In genomic region chr12:57896437-57897201, GRCh38 we compare ENCODE assay signal across 8 cellular contexts. TPM values are rescaled to one million over a fixed set of nuclear protein-coding genes. Genes with fewer than 3 reads are reported as not detected.
DNase-seq lines count a peak whose midpoint lies in the region; TF ChIP-seq lines count a peak whose summit lies in the region.

No MANE protein-coding gene starts in this region.

- H3K4me2 ChIP-seq in OCI-LY1 (ENCODE audit: low read length) (peak overlapping the region; percentile 30; the same call in 1 of the 2 replicates), mammary epithelial cell (ENCODE audit: insufficient read depth, low read depth, low read length) (peak overlapping the region; percentile 97)

- H3K9me3 Mint-ChIP-seq in activated naive CD4-positive, alpha-beta T cell treated with anti-CD3 and anti-CD28 coated beads for 36 hours: no peaks in the 10 kb centered on the region

- in situ Hi-C loops in mammary epithelial cell (cut with MboI; ENCODE audit: low sequenced_read_pairs in 2 of 2): no loop called here

- H3K27ac Mint-ChIP-seq in activated naive CD4-positive, alpha-beta T cell treated with anti-CD3 and anti-CD28 coated beads for 36 hours: peak overlapping the region; percentile 20

- H3K4me1 Mint-ChIP-seq in activated naive CD4-positive, alpha-beta T cell treated with anti-CD3 and anti-CD28 coated beads for 36 hours (ENCODE audit: low read depth): peaks cover 65% of the 10 kb centered on the region

- H3K9ac ChIP-seq in OCI-LY1 (ENCODE audit: low read length) (no peak overlapping the region), mammary epithelial cell (ENCODE audit: insufficient read depth, low read length) (no peak overlapping the region)

- TF ChIP-seq CTCF in OCI-LY1 (IDR thresholded peaks at IDR 0.05; ENCODE audit: low read length): no peak
- TF ChIP-seq CTCF in mammary epithelial cell (conservative IDR thresholded peaks at IDR 0.05 in 1 of 2, IDR thresholded peaks at IDR 0.05 in 1 of 2; ENCODE audit: extremely low read depth in 1 of 2, insufficient read depth in 1 of 2, low read depth in 1 of 2, low read length in 2 of 2): peak in 1 of 2 donors; percentile 46

- CTCF ChIA-PET in activated naive CD4-positive, alpha-beta T cell treated with anti-CD3 and anti-CD28 coated beads for 36 hours (lab: Charles Lee): interaction anchor here (1.0 to 16.1 kb wide), 16 partner anchors 8 to 140 kb away, joined by 3 to 255 read pairs (median 7); no protein-coding TSS in a partner anchor
- CTCF ChIA-PET in mammary epithelial cell (lab: Charles Lee; ENCODE audit: low non-redundant PET): interaction anchor here (0.6 kb wide), 1 partner anchor 92 kb away, joined by 4 read pairs; no protein-coding TSS in a partner anchor

- 10% methylated on average over 12 of the region's 54 CpGs for WGBS in mammary epithelial cell (ENCODE audit: low coverage, missing lambda C conversion rate)

- dilution Hi-C loops in mammary epithelial cell (cut with HindIII; ENCODE audit: low sequenced_read_pairs): no loop called here

- peaks cover 28% of the 10 kb centered on the region for H3K4me1 ChIP-seq in OCI-LY1 (ENCODE audit: insufficient read depth, low read length, severe bottlenecking)
- peaks cover 48% of the 10 kb centered on the region for H3K4me1 ChIP-seq in mammary epithelial cell (ENCODE audit: insufficient read depth, low read length)

- DNase-seq in activated naive CD4-positive, alpha-beta T cell treated with anti-CD3 and anti-CD28 coated beads for 36 hours: peak; percentile 49
- no peak for DNase-seq in activated naive CD4-positive, alpha-beta T cell treated with Interleukin-2 at 50 U/mL for 16 hours
- DNase-seq in mammary epithelial cell (no peak), iPS-NIHi11 (ENCODE audit: low spot score) (peak; percentile 82), retina (peak; percentile 85), NCI-H446 (lab: John Stamatoyannopoulos, UW) (no peak), MV-4-11 (lab: John Stamatoyannopoulos, UW) (no peak)

- H3K36me3 ChIP-seq in OCI-LY1 (ENCODE audit: insufficient read depth, low read length) (no peaks in the 10 kb centered on the region), mammary epithelial cell (ENCODE audit: insufficient read depth, low read length) (no peaks in the 10 kb centered on the region)

- H3K9me3 ChIP-seq in OCI-LY1 (ENCODE audit: low read length): no peaks in the 10 kb centered on the region
- no peaks in the 10 kb centered on the region for H3K9me3 ChIP-seq in mammary epithelial cell (replicated peaks; ENCODE audit: insufficient read depth, low read length)

- H3K27me3 Mint-ChIP-seq in activated naive CD4-positive, alpha-beta T cell treated with anti-CD3 and anti-CD28 coated beads for 36 hours (ENCODE audit: low read depth): no peaks in the 10 kb centered on the region

- H3K4me3 Mint-ChIP-seq in activated naive CD4-positive, alpha-beta T cell treated with anti-CD3 and anti-CD28 coated beads for 36 hours: peak overlapping the region; percentile 72

- H3K4me3 ChIP-seq in OCI-LY1 (ENCODE audit: low read depth, low read length, poor library complexity, severe bottlenecking): no peak overlapping the region
- peak overlapping the region; percentile 45 to 50 (median 47) for H3K4me3 ChIP-seq in mammary epithelial cell (replicated peaks in 1 of 3; ENCODE audit: insufficient read depth in 1 of 3, low read depth in 2 of 3, low read length in 3 of 3)

- H2AFZ ChIP-seq in OCI-LY1 (ENCODE audit: low read length) (no peak overlapping the region), mammary epithelial cell (ENCODE audit: low read depth, low read length) (peak overlapping the region; percentile 92)

- intact Hi-C loops in activated naive CD4-positive, alpha-beta T cell treated with anti-CD3 and anti-CD28 coated beads for 36 hours (cut with micrococcal nuclease): loop anchor here (5.0 to 10.0 kb wide), 4 partner anchors 264 to 1701 kb away; partner anchors contain the start of genes B4GALNT1, DCTN2, GLI1 and INHBE
- intact Hi-C loops in mammary epithelial cell (cut with micrococcal nuclease): loop anchor here (2.0 kb wide), 1 partner anchor 32 kb away; no protein-coding TSS in a partner anchor

- H3K27ac ChIP-seq in OCI-LY1 (ENCODE audit: low read depth, low read length, poor library complexity, severe bottlenecking) (no peak overlapping the region), mammary epithelial cell (ENCODE audit: insufficient read depth, low read depth, low read length) (peak overlapping the region; percentile 19)

- H3K79me2 ChIP-seq in OCI-LY1 (ENCODE audit: insufficient read depth, low read length): no peaks in the 10 kb centered on the region
- H3K79me2 ChIP-seq in mammary epithelial cell (ENCODE audit: insufficient read depth, low read length): no peaks in the 10 kb centered on the region

- no peaks in the 10 kb centered on the region for H3F3A ChIP-seq in OCI-LY1 (ENCODE audit: insufficient read depth, low read length)

- H3K36me3 Mint-ChIP-seq in activated naive CD4-positive, alpha-beta T cell treated with anti-CD3 and anti-CD28 coated beads for 36 hours (ENCODE audit: low read depth): no peaks in the 10 kb centered on the region

- BruUV-seq in mammary epithelial cell (replicated peaks; lab: Mats Ljungman, UMichigan): no TSS peak

- H3K27me3 ChIP-seq in OCI-LY1 (ENCODE audit: insufficient read depth, low read length) (peaks cover 23% of the 10 kb centered on the region), mammary epithelial cell (ENCODE audit: insufficient read depth, low read length) (no peaks in the 10 kb centered on the region)

- H4K20me1 ChIP-seq in OCI-LY1 (ENCODE audit: insufficient read depth, low read length) (no peaks in the 10 kb centered on the region), mammary epithelial cell (ENCODE audit: insufficient read depth, low read length) (no peaks in the 10 kb centered on the region)

- no peaks in the 10 kb centered on the region for H3K9me2 ChIP-seq in OCI-LY1 (ENCODE audit: low read depth, low read length)

RNA-seq across cellular contexts. Expression of gene ATP23, which starts 44.7 kb away (rescaled TPM):
- total RNA-seq in activated naive CD4-positive, alpha-beta T cell treated with anti-CD3 and anti-CD28 coated beads for 36 hours: 10 to 100 TPM; 11.3 to 11.9 TPM
- total RNA-seq in mammary epithelial cell: 1 to 10 TPM; 5.4 to 6.8 TPM
- polyA plus RNA-seq in mammary epithelial cell: 9.5 TPM
- 19.1 TPM for polyA minus RNA-seq in mammary epithelial cell

RNA-seq across cellular contexts. Expression of gene CTDSP2, which starts 50.1 kb away (rescaled TPM):
- 10 to 100 TPM; 94.6 to 99.8 TPM for total RNA-seq in activated naive CD4-positive, alpha-beta T cell treated with anti-CD3 and anti-CD28 coated beads for 36 hours
- 10 to 100 TPM; 51.3 to 76.1 TPM for total RNA-seq in mammary epithelial cell
- polyA plus RNA-seq in mammary epithelial cell: 56.4 TPM
- polyA minus RNA-seq in mammary epithelial cell: 204 TPM

Comparison
In these comparisons a context has a peak if more than half of its experiments do, and no peak if none do; other contexts are left out.
1. DNase-seq: peak in activated naive CD4-positive, alpha-beta T cell treated with anti-CD3 and anti-CD28 coated beads for 36 hours (single experiment), iPS-NIHi11 (single experiment) and retina (single experiment); none in activated naive CD4-positive, alpha-beta T cell treated with Interleukin-2 at 50 U/mL for 16 hours (single experiment), mammary epithelial cell (single experiment), NCI-H446 (0 of 2) and MV-4-11 (single experiment).